23 cellular contexts compared by ENCODE assay signal in genomic region chr9:84314306-84314705, GRCh38. TPM values are rescaled to one million over a fixed set of nuclear protein-coding genes. Genes with fewer than 3 reads are reported as not detected.
"Had no signal": no experiment of that assay in that cellular context is flagged by ENCODE, and none has a peak within 500 bp of the region (broad histone marks: within the 10 kb centered on the region; RNA-seq: fewer than 3 reads in every experiment).

No MANE protein-coding gene starts in this region.

- DNase-seq: dorsolateral prefrontal cortex; effector CD4-positive, alpha-beta T cell; foreskin fibroblast; gastrocnemius medialis; head of caudate nucleus; kidney; natural killer cell; right lobe of liver; small intestine; stimulated activated CD4-positive, alpha-beta T cell treated with anti-CD3 and anti-CD28 coated beads, Interleukin-15, amount 100 ng/mL, for 24 hours; stimulated activated CD4-positive, alpha-beta T cell treated with anti-CD3 and anti-CD28 coated beads, Interleukin-4, amount 100 ng/mL, for 1 hour; stimulated activated CD8-positive, alpha-beta memory T cell treated with anti-CD3 and anti-CD28 coated beads, Interleukin-4, amount 100 ng/mL, for 48 hours; stimulated activated naive CD4-positive, alpha-beta T cell; stomach; thyroid gland; trophoblast cell had no signal

- H3K4me1 Mint-ChIP-seq: neural crest cell had no signal

- H3K27ac Mint-ChIP-seq: memory B cell, progenitor cell of endocrine pancreas had no signal

- H3K27me3 ChIP-seq: right lobe of liver, stomach, thyroid gland, vagina had no signal

- H3K9me3 ChIP-seq: gastrocnemius medialis, right lobe of liver, stomach, thyroid gland, vagina had no signal

- ATAC-seq: natural killer cell, right lobe of liver had no signal

- H3K4me3 Mint-ChIP-seq: memory B cell, natural killer cell, neural crest cell had no signal

- H3K9me3 Mint-ChIP-seq: memory B cell, natural killer cell, neural crest cell had no signal

- H3K4me3 ChIP-seq: gastrocnemius medialis, lung, right lobe of liver, stomach, thyroid gland, vagina had no signal

- H3K36me3 Mint-ChIP-seq: memory B cell, natural killer cell had no signal

- H3K4me1 ChIP-seq: parathyroid adenoma, right lobe of liver, thyroid gland, vagina had no signal

- H3K9ac ChIP-seq: parathyroid adenoma had no signal

- H3K36me3 ChIP-seq: gastrocnemius medialis, right lobe of liver, stomach, thyroid gland, vagina had no signal

- H3K79me2 ChIP-seq: parathyroid adenoma had no signal

- H3K27ac ChIP-seq: dorsolateral prefrontal cortex, gastrocnemius medialis, parathyroid adenoma, right lobe of liver, stomach, thyroid gland, vagina had no signal

RNA-seq across cellular contexts. Expression of gene SLC28A3, which starts 26.3 kb away (rescaled TPM):
- total RNA-seq: neural crest cell, temporal lobe had no signal
